Comparison of ENCODE assay signal across 8 cellular contexts in genomic region chr7:75093352-75093751, GRCh38. TPM values are rescaled to one million over a fixed set of nuclear protein-coding genes. Genes with fewer than 3 reads are reported as not detected.
DNase-seq lines count a peak whose midpoint lies in the region; ATAC-seq and TF ChIP-seq lines count a peak whose summit lies in the region.
"Not testable (repeated sequence)": the region's sequence is repeated elsewhere in the genome, so short reads cannot be mapped to it uniquely, and the experiment has no call there.

No MANE protein-coding gene starts in this region.

- not testable (repeated sequence) for H3K4me1 ChIP-seq in Caco-2; HUES48 (ENCODE audit: control insufficient read depth, insufficient read depth, low read length); mammary epithelial cell (ENCODE audit: insufficient read depth, low read length); foreskin keratinocyte; right lobe of liver; psoas muscle; tibial nerve

- BruUV-seq in Caco-2 (replicated peaks; lab: Mats Ljungman, UMichigan): TSS peak; percentile 77
- TSS peak; percentile 68 for BruUV-seq in mammary epithelial cell (replicated peaks; lab: Mats Ljungman, UMichigan)

- H3K27me3 ChIP-seq in Caco-2 (replicated peaks; ENCODE audit: control insufficient read depth, insufficient read depth, low read length); HUES48 (ENCODE audit: control insufficient read depth, insufficient read depth, low read length); mammary epithelial cell (ENCODE audit: insufficient read depth, low read length); foreskin keratinocyte; right lobe of liver; psoas muscle (ENCODE audit: insufficient read depth in 3 of 3, low read length in 2 of 3); tibial nerve: not testable (repeated sequence)

- H3K9me3 Mint-ChIP-seq in Caco-2 (ENCODE audit: unreplicated experiment): not testable (repeated sequence)

- no CpG with 5 or more reads among the region's 10 CpGs for WGBS in mammary epithelial cell (ENCODE audit: low coverage, missing lambda C conversion rate)
- WGBS in right lobe of liver (ENCODE audit: insufficient coverage, low coverage, low lambda C conversion rate, missing lambda C conversion rate): 8% methylated on average over 8 of the region's 10 CpGs
- WGBS in psoas muscle, 3 donors: 2 to 6% (median 3%) methylated on average over 7 of the region's 10 CpGs
- 5 to 7% methylated on average over 8 to 9 of the region's 10 CpGs for WGBS in tibial nerve, 2 donors

- H3K4me3 ChIP-seq in Caco-2 (ENCODE audit: low read depth, low read length) (peak overlapping the region; percentile 37), HUES48 (ENCODE audit: low read depth, low read length) (peak overlapping the region; percentile 45; the same call in 1 of the 2 replicates), mammary epithelial cell (replicated peaks in 1 of 3; ENCODE audit: insufficient read depth in 1 of 3, low read depth in 2 of 3, low read length in 3 of 3) (peak overlapping the region in 1 of 3 experiments; percentile 25), right lobe of liver (peak overlapping the region; percentile 21 to 49 (median 38)), psoas muscle (peak overlapping the region; percentile 58), tibial nerve (peak overlapping the region in 3 of 4 donors; percentile 18 to 46 (median 30))

- ATAC-seq in SK-N-SH treated with all-trans-retinoic acid at 6 μM for 48 hours: peak; percentile 26
- peak; percentile 1 for ATAC-seq in foreskin keratinocyte
- ATAC-seq in right lobe of liver: peak; percentile 9 to 17 (median 14)
- ATAC-seq in psoas muscle: peak; percentile 3 to 32 (median 11)

- H3K4me2 ChIP-seq in mammary epithelial cell (ENCODE audit: insufficient read depth, low read depth, low read length): peak overlapping the region; percentile 60

- in situ Hi-C loops in mammary epithelial cell (cut with MboI; ENCODE audit: low sequenced_read_pairs in 2 of 2): not testable (repeated sequence)

- DNase-seq in Caco-2: peak in 1 of 2 experiments; percentile 21
- not testable (repeated sequence) for DNase-seq in mammary epithelial cell; right lobe of liver; tibial nerve (ENCODE audit: low spot score in 2 of 2)
- peak in 1 of 2 donors; percentile 13 for DNase-seq in foreskin keratinocyte
- peak in 1 of 2 donors; percentile 27 for DNase-seq in psoas muscle

- POLR2A ChIA-PET in Caco-2 (lab: Charles Lee): not testable (repeated sequence)

- TF ChIP-seq POLR2A in right lobe of liver (IDR thresholded peaks at IDR 0.05); tibial nerve (IDR thresholded peaks at IDR 0.05): not testable (repeated sequence)

- dilution Hi-C loops in mammary epithelial cell (cut with HindIII; ENCODE audit: low sequenced_read_pairs): not testable (repeated sequence)

- intact Hi-C loops in Caco-2 (cut with micrococcal nuclease; ENCODE audit: unreplicated experiment); mammary epithelial cell (cut with micrococcal nuclease); right lobe of liver (cut with DNase I); psoas muscle (cut with DNase I): not testable (repeated sequence)

- not testable (repeated sequence) for H3K79me2 ChIP-seq in mammary epithelial cell (ENCODE audit: insufficient read depth, low read length)

- H3K27ac ChIP-seq in HUES48 (ENCODE audit: low read depth, low read length); foreskin keratinocyte: not testable (repeated sequence)
- H3K27ac ChIP-seq in mammary epithelial cell (ENCODE audit: insufficient read depth, low read depth, low read length): peak overlapping the region; percentile 82
- peak overlapping the region; percentile 67 to 86 (median 80) for H3K27ac ChIP-seq in right lobe of liver
- peak overlapping the region; percentile 83 for H3K27ac ChIP-seq in psoas muscle
- H3K27ac ChIP-seq in tibial nerve: peak overlapping the region; percentile 79 to 94 (median 86)

- not testable (repeated sequence) for H3K9ac ChIP-seq in HUES48 (ENCODE audit: low read depth, low read length)
- peak overlapping the region; percentile 68 for H3K9ac ChIP-seq in mammary epithelial cell (ENCODE audit: insufficient read depth, low read length)

- H3K9me3 ChIP-seq in Caco-2; HUES48 (ENCODE audit: control insufficient read depth, insufficient read depth, low read length); mammary epithelial cell (replicated peaks; ENCODE audit: insufficient read depth, low read length); right lobe of liver; psoas muscle; tibial nerve: not testable (repeated sequence)

- not testable (repeated sequence) for H3K36me3 Mint-ChIP-seq in Caco-2 (ENCODE audit: insufficient read depth, unreplicated experiment)

- H3K27me3 Mint-ChIP-seq in Caco-2 (ENCODE audit: insufficient read depth, unreplicated experiment): not testable (repeated sequence)

- not testable (repeated sequence) for TF ChIP-seq CTCF in Caco-2 (IDR thresholded peaks at IDR 0.05; ENCODE audit: insufficient read depth in 1 of 2, low read depth in 1 of 2, low read length in 1 of 2, severe bottlenecking in 1 of 2, unreplicated experiment in 1 of 2); mammary epithelial cell (conservative IDR thresholded peaks at IDR 0.05 in 1 of 2, IDR thresholded peaks at IDR 0.05 in 1 of 2; ENCODE audit: extremely low read depth in 1 of 2, insufficient read depth in 1 of 2, low read depth in 1 of 2, low read length in 2 of 2); foreskin keratinocyte (conservative IDR thresholded peaks at IDR 0.05); right lobe of liver (IDR thresholded peaks at IDR 0.05); psoas muscle (IDR thresholded peaks at IDR 0.05); tibial nerve (IDR thresholded peaks at IDR 0.05)

- not testable (repeated sequence) for H3K36me3 ChIP-seq in Caco-2 (ENCODE audit: control insufficient read depth, insufficient read depth, low read length); HUES48 (ENCODE audit: control insufficient read depth, insufficient read depth, low read length); mammary epithelial cell (ENCODE audit: insufficient read depth, low read length); right lobe of liver; psoas muscle (ENCODE audit: insufficient read depth in 1 of 2, low read depth in 1 of 2); tibial nerve

- not testable (repeated sequence) for H4K20me1 ChIP-seq in mammary epithelial cell (ENCODE audit: insufficient read depth, low read length)

- H3K4me1 Mint-ChIP-seq in Caco-2 (ENCODE audit: low read depth, unreplicated experiment): not testable (repeated sequence)

- H3K4me3 Mint-ChIP-seq in Caco-2 (ENCODE audit: unreplicated experiment): not testable (repeated sequence)

- H3K27ac Mint-ChIP-seq in Caco-2 (ENCODE audit: unreplicated experiment): not testable (repeated sequence)

- CTCF ChIA-PET in Caco-2 (lab: Charles Lee); mammary epithelial cell (lab: Charles Lee; ENCODE audit: low non-redundant PET): not testable (repeated sequence)

- not testable (repeated sequence) for H2AFZ ChIP-seq in mammary epithelial cell (ENCODE audit: low read depth, low read length)

- TF ChIP-seq EP300 in tibial nerve (IDR thresholded peaks at IDR 0.05): not testable (repeated sequence)

RNA-seq across cellular contexts. Expression of gene GTF2IRD2B, which starts 1.0 kb away (rescaled TPM):
- total RNA-seq in Caco-2 (2022) (20.0 and 23.5 TPM in 2 replicates), mammary epithelial cell (10 to 100 TPM; 10.6 to 14.2 TPM), foreskin keratinocyte (6.7 and 8.0 TPM in 2 replicates), right lobe of liver (10 to 100 TPM; 14.1 to 24.2 (median 19.1) TPM), psoas muscle (10 to 100 TPM; 26.7 to 50.1 (median 38.6) TPM), tibial nerve (10 to 100 TPM; 54.8 to 87.3 (median 72.3) TPM)
- polyA plus RNA-seq in mammary epithelial cell (5.1 TPM), foreskin keratinocyte (9.9 and 10.7 TPM in 2 replicates), psoas muscle (10 to 100 TPM; 11.1 to 16.2 (median 14.4) TPM)
- 3.2 TPM for polyA minus RNA-seq in mammary epithelial cell

RNA-seq across cellular contexts. Expression of gene RCC1L, which starts 19.8 kb away (rescaled TPM):
- total RNA-seq in Caco-2 (2022) (62.4 and 63.9 TPM in 2 replicates), mammary epithelial cell (10 to 100 TPM; 36.0 to 37.0 TPM), foreskin keratinocyte (32.4 and 34.1 TPM in 2 replicates), right lobe of liver (10 to 100 TPM; 26.3 to 37.5 (median 28.5) TPM), psoas muscle (10 to 100 TPM; 67.7 to 77.1 (median 72.1) TPM), tibial nerve (10 to 100 TPM; 34.5 to 43.3 (median 38.2) TPM)
- polyA plus RNA-seq in mammary epithelial cell (35.7 TPM), foreskin keratinocyte (32.7 and 32.9 TPM in 2 replicates), psoas muscle (100 to 1,000 TPM in 1 of 3 donors, 10 to 100 TPM in 2; 52.3 to 123 (median 70.2) TPM)
- polyA minus RNA-seq in mammary epithelial cell: 13.5 TPM
